In genomic region chrX:94545722-94546121, GRCh38 we compare ENCODE assay signal across 15 cellular contexts.
DNase-seq lines count a peak whose midpoint lies in the region; FAIRE-seq and TF ChIP-seq lines count a peak whose summit lies in the region.
"Had no signal": no experiment of that assay in that cellular context is flagged by ENCODE, and none has a peak within 500 bp of the region (broad histone marks: within the 10 kb centered on the region; RNA-seq: fewer than 3 reads in every experiment).

No MANE protein-coding gene starts in this region.

- H3K27me3 Mint-ChIP-seq in astrocyte (ENCODE audit: low read depth, unreplicated experiment) = no peaks in the 10 kb centered on the region
- no peaks in the 10 kb centered on the region for H3K27me3 Mint-ChIP-seq in endothelial cell (ENCODE audit: unreplicated experiment)
- H3K27me3 Mint-ChIP-seq in CD14-positive monocyte (ENCODE audit: low read depth in 3 of 3) = no peaks in the 10 kb centered on the region
- H3K27me3 Mint-ChIP-seq: CD4-positive, CD25-positive, alpha-beta regulatory T cell had no signal

- FAIRE-seq in astrocyte (lab: Jason Lieb, UNC) = peak; percentile 91
- no peak for FAIRE-seq in keratinocyte (lab: Jason Lieb, UNC)
- FAIRE-seq: GM12878 had no signal

- H3K4me1 Mint-ChIP-seq in astrocyte (ENCODE audit: low read depth, unreplicated experiment) (no peaks in the 10 kb centered on the region), endothelial cell (ENCODE audit: unreplicated experiment) (peaks cover 7% of the 10 kb centered on the region), CD14-positive monocyte (no peaks in the 10 kb centered on the region)
- H3K4me1 Mint-ChIP-seq: CD4-positive, CD25-positive, alpha-beta regulatory T cell had no signal

- H3K27ac Mint-ChIP-seq in astrocyte (ENCODE audit: unreplicated experiment) (no peak overlapping the region), endothelial cell (ENCODE audit: unreplicated experiment) (peak overlapping the region; percentile 86), CD14-positive monocyte (no peak overlapping the region)
- H3K27ac Mint-ChIP-seq: CD4-positive, CD25-positive, alpha-beta regulatory T cell; H9 had no signal

- H3K27me3 ChIP-seq in astrocyte (ENCODE audit: insufficient read depth, low read length) (no peaks in the 10 kb centered on the region), keratinocyte (ENCODE audit: control insufficient read depth, extremely low read depth, insufficient read depth, low read length) (no peaks in the 10 kb centered on the region), dorsolateral prefrontal cortex (peaks cover 0 to 50% (median 4%) of the 10 kb centered on the region in 45 donors)

- H3K36me3 ChIP-seq in astrocyte (ENCODE audit: insufficient read depth, low read length) (no peaks in the 10 kb centered on the region), keratinocyte (ENCODE audit: control insufficient read depth in 2 of 2, extremely low read depth in 1 of 2, insufficient read depth in 2 of 2, low read length in 2 of 2) (no peaks in the 10 kb centered on the region)
- H3K36me3 ChIP-seq: BLaER1 had no signal

- intact Hi-C loops in CD14-positive monocyte (cut with micrococcal nuclease) = no loop called here
- intact Hi-C loops in dorsolateral prefrontal cortex (cut with DNase I) = no loop called here

- H3K36me3 Mint-ChIP-seq in astrocyte (ENCODE audit: low read depth, unreplicated experiment) = no peaks in the 10 kb centered on the region
- no peaks in the 10 kb centered on the region for H3K36me3 Mint-ChIP-seq in endothelial cell (ENCODE audit: low read depth, unreplicated experiment)
- H3K36me3 Mint-ChIP-seq in CD14-positive monocyte = no peaks in the 10 kb centered on the region
- H3K36me3 Mint-ChIP-seq: CD4-positive, CD25-positive, alpha-beta regulatory T cell had no signal

- H3K4me1 ChIP-seq in astrocyte (ENCODE audit: insufficient read depth, low read length) (no peaks in the 10 kb centered on the region), keratinocyte (ENCODE audit: control insufficient read depth, extremely low read depth, insufficient read depth, low read length) (peaks cover 3% of the 10 kb centered on the region)
- H3K4me1 ChIP-seq: BLaER1 had no signal

- no peak overlapping the region for H3K4me2 ChIP-seq in astrocyte (ENCODE audit: low read length)
- H3K4me2 ChIP-seq in keratinocyte (ENCODE audit: control insufficient read depth, extremely low read depth, insufficient read depth, low read depth, low read length) = no peak overlapping the region
- H3K4me2 ChIP-seq: BLaER1 had no signal

- H4K20me1 ChIP-seq in astrocyte (ENCODE audit: insufficient read depth, low read length) (no peaks in the 10 kb centered on the region), keratinocyte (ENCODE audit: control insufficient read depth, extremely low read depth, insufficient read depth, low read length) (no peaks in the 10 kb centered on the region)
- H4K20me1 ChIP-seq: BLaER1 had no signal

- H3K27ac ChIP-seq in astrocyte (ENCODE audit: low read depth, low read length) = no peak overlapping the region
- peak overlapping the region; percentile 20 for H3K27ac ChIP-seq in keratinocyte (ENCODE audit: control insufficient read depth, insufficient read depth, low read length)
- no peak overlapping the region for H3K27ac ChIP-seq in dorsolateral prefrontal cortex
- H3K27ac ChIP-seq: 22Rv1, BLaER1 had no signal

- H3K9me1 ChIP-seq in keratinocyte (ENCODE audit: control insufficient read depth, extremely low read depth, insufficient read depth, low read length) = no peaks in the 10 kb centered on the region

- DNase-seq in DMS53 (lab: John Stamatoyannopoulos, UW) (peak; percentile 26), DMS53 treated with DMSO at 0.1 percent for 48 hours (lab: John Stamatoyannopoulos, UW; ENCODE audit: unreplicated experiment) (no peak), astrocyte (ENCODE audit: low read depth) (no peak), endothelial cell (ENCODE audit: low spot score) (no peak), keratinocyte (ENCODE audit: low read depth, low spot score) (no peak), CD14-positive monocyte (ENCODE audit: low spot score) (no peak), dorsolateral prefrontal cortex (no peak), KG1 (lab: John Stamatoyannopoulos, UW) (no peak)
- DNase-seq: CD4-positive, CD25-positive, alpha-beta regulatory T cell; DMS79; GOT3; H9 had no signal

- H3K9ac ChIP-seq in astrocyte (ENCODE audit: low read length) (no peak overlapping the region), keratinocyte (ENCODE audit: control insufficient read depth, extremely low read depth, insufficient read depth, low read length) (no peak overlapping the region)
- H3K9ac ChIP-seq: BLaER1 had no signal

- H3K79me2 ChIP-seq in astrocyte (ENCODE audit: insufficient read depth, low read length) = no peaks in the 10 kb centered on the region
- H3K79me2 ChIP-seq in keratinocyte (ENCODE audit: control insufficient read depth, insufficient read depth, low read length) = no peaks in the 10 kb centered on the region

- TF ChIP-seq CTCF in astrocyte (IDR thresholded peaks at IDR 0.05; ENCODE audit: insufficient read depth, low read depth, low read length) = no peak
- TF ChIP-seq CTCF in endothelial cell (IDR thresholded peaks at IDR 0.05; ENCODE audit: unreplicated experiment) = no peak
- no peak for TF ChIP-seq CTCF in keratinocyte (optimal IDR thresholded peaks at IDR 0.05 in 1 of 3, IDR thresholded peaks at IDR 0.05 in 1 of 3, conservative IDR thresholded peaks at IDR 0.05 in 1 of 3; ENCODE audit: extremely low read depth in 1 of 3, insufficient read depth in 2 of 3, low read length in 3 of 3)
- TF ChIP-seq CTCF in CD14-positive monocyte (IDR thresholded peaks at IDR 0.05) = no peak
- no peak for TF ChIP-seq CTCF in dorsolateral prefrontal cortex (IDR thresholded peaks at IDR 0.05 in 54 of 56, conservative IDR thresholded peaks at IDR 0.05 in 2 of 56; ENCODE audit: low read depth in 1 of 56, partially characterized antibody in 56 of 56)

- H3K4me3 Mint-ChIP-seq in astrocyte (ENCODE audit: unreplicated experiment) = no peak overlapping the region
- no peak overlapping the region for H3K4me3 Mint-ChIP-seq in endothelial cell (ENCODE audit: unreplicated experiment)
- H3K4me3 Mint-ChIP-seq in CD14-positive monocyte = no peak overlapping the region
- H3K4me3 Mint-ChIP-seq: CD4-positive, CD25-positive, alpha-beta regulatory T cell; H9 had no signal

- H2AFZ ChIP-seq in astrocyte (ENCODE audit: low read depth, low read length) = no peak overlapping the region
- H2AFZ ChIP-seq in keratinocyte (ENCODE audit: control insufficient read depth, low read length) = peak overlapping the region; percentile 40

- H3K9me3 Mint-ChIP-seq in astrocyte (ENCODE audit: unreplicated experiment) (no peaks in the 10 kb centered on the region), endothelial cell (ENCODE audit: unreplicated experiment) (no peaks in the 10 kb centered on the region), CD14-positive monocyte (peaks cover 0 to 2% (median 0%) of the 10 kb centered on the region in 7 donors)

- H3K4me3 ChIP-seq in astrocyte (ENCODE audit: insufficient read depth, low read depth, low read length) (no peak overlapping the region), keratinocyte (ENCODE audit: control insufficient read depth in 2 of 3, extremely low read depth in 1 of 3, insufficient read depth in 2 of 3, low read depth in 1 of 3, low read length in 3 of 3) (no peak overlapping the region), dorsolateral prefrontal cortex (no peak overlapping the region)
- H3K4me3 ChIP-seq: BLaER1, GM12878 had no signal

- H3K9me3 ChIP-seq in astrocyte (ENCODE audit: insufficient read depth, low read depth, low read length) (no peaks in the 10 kb centered on the region), keratinocyte (ENCODE audit: control insufficient read depth, low read depth, low read length) (no peaks in the 10 kb centered on the region)

- dilution Hi-C loops in keratinocyte (cut with MboI; ENCODE audit: extremely low pct_ligation_motif_present, low sequenced_read_pairs) = no loop called here
